ENCODE assay signal across 1 cellular context in the genomic region with DNA sequence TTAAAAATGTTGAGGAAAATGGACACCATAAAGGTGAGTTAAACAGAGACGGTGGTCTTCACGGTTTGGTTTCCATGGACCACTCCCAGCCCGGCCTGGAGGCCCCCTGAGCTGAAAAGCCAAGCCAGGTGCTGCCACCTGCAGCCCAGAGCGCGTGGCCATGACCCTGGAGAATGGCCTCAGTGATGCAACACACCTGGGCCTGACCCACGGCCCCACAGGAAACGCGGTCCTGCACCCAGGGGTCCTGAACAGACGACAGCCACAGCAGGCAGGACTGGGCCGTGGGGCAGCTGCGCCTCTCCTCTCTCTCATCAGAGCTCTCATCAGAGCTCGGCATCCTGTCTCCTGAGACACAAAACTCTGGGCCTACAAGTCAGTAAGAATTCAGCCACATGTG.
TF ChIP-seq lines count a peak whose summit lies in the region.

No MANE protein-coding gene starts in this region.

TF ChIP-seq in K562, 482 proteins besides CTCF, POLR2A, EP300 and RAD21:
- no peak for TF ChIP-seq PTBP1 (IDR thresholded peaks at IDR 0.05; ENCODE audit: low read depth, low read length)
- TF ChIP-seq, protein P1, sequence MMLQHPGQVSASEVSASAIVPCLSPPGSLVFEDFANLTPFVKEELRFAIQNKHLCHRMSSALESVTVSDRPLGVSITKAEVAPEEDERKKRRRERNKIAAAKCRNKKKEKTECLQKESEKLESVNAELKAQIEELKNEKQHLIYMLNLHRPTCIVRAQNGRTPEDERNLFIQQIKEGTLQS (IDR thresholded peaks at IDR 0.05), result peak; percentile 57
- TF ChIP-seq, protein P1 (CRISPR knock-in tag; conservative IDR thresholded peaks at IDR 0.05), result no peak
- TF ChIP-seq CEBPB (tag; IDR thresholded peaks at IDR 0.05), result 0 out of 2 replicates have a peak, but pooled peaks have one; percentile 33
TF ChIP-seq in K562: peak in this region for 2.
